17 cellular contexts compared by ENCODE assay signal in the genomic region with DNA sequence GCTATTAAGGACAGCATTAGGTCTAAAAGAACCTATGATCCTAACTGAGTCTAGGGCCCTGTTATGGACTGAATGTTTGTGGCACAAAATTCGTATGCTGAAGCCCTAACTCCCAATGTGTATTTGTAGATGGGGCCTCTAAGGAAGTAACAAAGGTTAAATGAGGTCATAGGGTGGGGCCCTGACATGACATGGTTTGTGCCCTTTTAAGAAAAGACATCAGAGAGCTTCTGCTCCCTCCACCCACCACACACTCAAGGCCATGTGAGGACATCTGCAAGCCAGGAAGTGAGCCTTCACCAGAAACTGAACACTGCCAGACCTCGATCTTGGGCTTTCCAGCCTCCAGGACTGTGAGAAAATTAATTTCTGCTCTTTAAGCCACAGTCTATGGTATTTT. TPM values are rescaled to one million over a fixed set of nuclear protein-coding genes. Genes with fewer than 3 reads are reported as not detected.
DNase-seq lines count a peak whose midpoint lies in the region; ATAC-seq and FAIRE-seq lines count a peak whose summit lies in the region.
"Had no signal": no experiment of that assay in that cellular context is flagged by ENCODE, and none has a peak within 500 bp of the region (broad histone marks: within the 10 kb centered on the region; RNA-seq: fewer than 3 reads in every experiment).

No MANE protein-coding gene starts in this region.

- intact Hi-C loops in left colon (cut with DNase I, micrococcal nuclease), result no loop called here

- FAIRE-seq in frontal cortex (lab: Jason Lieb, UNC), result no peak
- FAIRE-seq: G401.6 had no signal

- DNase-seq in NOMO-1 treated with DMSO at 0.1 percent for 48 hours (lab: John Stamatoyannopoulos, UW; ENCODE audit: unreplicated experiment), result peak; percentile 15
- DNase-seq in NOMO-1 treated with dmso at 0.1 percent for 144 hours (lab: John Stamatoyannopoulos, UW; ENCODE audit: unreplicated experiment), result no peak
- peak; percentile 95 for DNase-seq in KBM-7
- DNase-seq in SK-MEL-5 (ENCODE audit: low read depth, low spot score), result peak; percentile 16
- no peak for DNase-seq in left colon
- no peak for DNase-seq in frontal cortex (ENCODE audit: low spot score in 2 of 2)
- no peak for DNase-seq in NCI-H2196 treated with DMSO at 0.1 percent for 48 hours (lab: John Stamatoyannopoulos, UW; ENCODE audit: unreplicated experiment)
- DNase-seq: 8988T; activated T-cell treated with anti-CD3 and anti-CD28 coated beads, Interleukin-2, amount 50 U/mL, for 4 hours; CD8-positive, alpha-beta memory T cell; Karpas-422; mammary epithelial cell; NK-92 treated with Interleukin-12 subunit alpha and Interleukin-12 subunit beta, amount 100 ng/mL, for 24 hours; sigmoid colon had no signal

- ATAC-seq in left colon, result peak; percentile 68
- no peak for ATAC-seq in GM19328 (IDR thresholded peaks at IDR 0.05; ENCODE audit: unreplicated experiment)
- ATAC-seq: WTC11 had no signal

- in situ Hi-C loops in KBM-7 (cut with MboI; ENCODE audit: low pct_unique_long_range_greater_than_20kb, low sequenced_read_pairs), result no loop called here
- in situ Hi-C loops in SK-MEL-5 (cut with HindIII; ENCODE audit: low pct_unique_long_range_greater_than_20kb, low sequenced_read_pairs), result no loop called here

RNA-seq across cellular contexts. Expression of gene PHC3, which starts 49.2 kb away (rescaled TPM):
- total RNA-seq in SK-MEL-5 (2014; rRNA removed; shearing (Covaris generic)), result 11.1 and 15.8 TPM in 2 replicates
- polyA plus RNA-seq in SK-MEL-5 (2015; cell fraction: cytosol; rRNA removed), result 10.2 and 15.9 TPM in 2 replicates
- 22.8 and 29.5 TPM in 2 replicates for polyA plus RNA-seq in SK-MEL-5 (2015; cell fraction: nucleus; rRNA removed)
- total RNA-seq in left colon (10 to 100 TPM; 49.3 to 51.1 TPM), frontal cortex (35.1 TPM)

Comparison
In these comparisons a context has a peak if more than half of its experiments do, and no peak if none do; other contexts are left out.
1. DNase-seq: peak in NOMO-1 treated with DMSO at 0.1 percent for 48 hours (single experiment), KBM-7 (single experiment) and SK-MEL-5 (single experiment); none in NOMO-1 treated with dmso at 0.1 percent for 144 hours (single experiment), left colon (0 of 2), frontal cortex (0 of 2) and NCI-H2196 treated with DMSO at 0.1 percent for 48 hours (single experiment).